Comparison of ENCODE assay signal across 7 cellular contexts in genomic region chr6:113672691-113673149, GRCh38.
DNase-seq lines count a peak whose midpoint lies in the region; ATAC-seq lines count a peak whose summit lies in the region.

No MANE protein-coding gene starts in this region.

- DNase-seq in H7 = peak; percentile 7
- peak; percentile 29 for DNase-seq in amniotic epithelial cell (ENCODE audit: low read depth)
- DNase-seq in iris pigment epithelial cell (ENCODE audit: low read depth) = peak; percentile 25
- DNase-seq in NCI-H1930 (lab: John Stamatoyannopoulos, UW) = no peak

- H3K27ac ChIP-seq in subcutaneous abdominal adipose tissue (ENCODE audit: low read depth, low read length) = peak overlapping the region; percentile 55

- H3K36me3 ChIP-seq in H7 (replicated peaks; ENCODE audit: control insufficient read depth, insufficient read depth, low read length) = no peaks in the 10 kb centered on the region
- H3K36me3 ChIP-seq in subcutaneous abdominal adipose tissue (ENCODE audit: control insufficient read depth in 5 of 5, insufficient read depth in 5 of 5, low read length in 5 of 5) = no peaks in the 10 kb centered on the region

- H3K9me3 ChIP-seq in subcutaneous abdominal adipose tissue (ENCODE audit: control insufficient read depth in 5 of 5, low read length in 5 of 5) = no peaks in the 10 kb centered on the region

- no peak overlapping the region for H3K4me3 ChIP-seq in H7 (ENCODE audit: insufficient read depth, low read depth, low read length)
- peak overlapping the region; percentile 35 to 78 (median 59) for H3K4me3 ChIP-seq in subcutaneous abdominal adipose tissue (ENCODE audit: low read depth in 1 of 5, low read length in 5 of 5)

- ATAC-seq in HG02798 (IDR thresholded peaks at IDR 0.05; ENCODE audit: poor library complexity, unreplicated experiment) (no peak), HG03108 (IDR thresholded peaks at IDR 0.05; ENCODE audit: unreplicated experiment) (no peak)

- peak overlapping the region in 2 of 5 donors; percentile 6 to 21 for H3K9ac ChIP-seq in subcutaneous abdominal adipose tissue (ENCODE audit: low read length in 5 of 5)

- H3K27me3 ChIP-seq in H7 (ENCODE audit: control insufficient read depth, insufficient read depth, low read length) (no peaks in the 10 kb centered on the region), subcutaneous abdominal adipose tissue (ENCODE audit: control insufficient read depth in 5 of 5, insufficient read depth in 4 of 5, low read length in 5 of 5) (no peaks in the 10 kb centered on the region)

- H3K4me1 ChIP-seq in subcutaneous abdominal adipose tissue (ENCODE audit: control insufficient read depth in 5 of 5, insufficient read depth in 5 of 5, low read length in 5 of 5) = peaks cover 8 to 29% (median 26%) of the 10 kb centered on the region in 5 donors

Comparison
In these comparisons a context has a peak if more than half of its experiments do, and no peak if none do; other contexts are left out.
1. DNase-seq: peak in H7 (single experiment), amniotic epithelial cell (single experiment) and iris pigment epithelial cell (single experiment); none in NCI-H1930 (0 of 2).